ENCODE assay signal across 16 cellular contexts in the genomic region with DNA sequence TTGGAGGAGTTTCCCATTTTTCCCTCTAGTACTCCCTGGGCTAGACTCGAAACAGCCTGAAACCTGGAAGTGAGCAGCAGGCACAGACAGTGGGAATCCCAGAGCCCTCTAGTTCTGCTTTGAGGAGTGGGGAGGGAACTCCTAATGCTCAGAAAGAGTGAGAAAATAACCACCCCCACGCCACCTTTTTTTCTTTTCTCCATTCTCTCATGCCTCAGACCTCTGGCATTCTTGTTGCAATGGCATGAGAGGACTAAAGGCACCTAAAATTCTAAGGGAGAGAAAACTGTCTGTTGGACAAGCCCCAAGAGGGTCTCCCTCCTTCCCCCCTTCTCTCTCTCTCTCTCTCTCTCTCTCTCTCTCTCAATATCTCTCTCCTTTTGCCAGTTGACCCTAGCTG. TPM values are rescaled to one million over a fixed set of nuclear protein-coding genes. Genes with fewer than 3 reads are reported as not detected.
DNase-seq lines count a peak whose midpoint lies in the region; ATAC-seq and TF ChIP-seq lines count a peak whose summit lies in the region.
"Had no signal": no experiment of that assay in that cellular context is flagged by ENCODE, and none has a peak within 500 bp of the region (broad histone marks: within the 10 kb centered on the region; RNA-seq: fewer than 3 reads in every experiment).

No MANE protein-coding gene starts in this region.

- ATAC-seq in SK-N-SH treated with all-trans-retinoic acid at 6 μM for 48 hours (no peak; the same call in 2 of the 3 replicates), GM21528 (IDR thresholded peaks at IDR 0.05; ENCODE audit: low FRiP score, unreplicated experiment) (no peak)

- POLR2A ChIA-PET in SK-N-SH (lab: Yijun Ruan, JAX) = interaction anchor here (1.1 kb wide), 2 partner anchors 9 to 15 kb away, joined by 3 read pairs; partner anchors contain the start of gene IRF1

- no peak for TF ChIP-seq RAD21 in SK-N-SH (IDR thresholded peaks at IDR 0.05; ENCODE audit: low read length)

- intact Hi-C loops in vagina (cut with DNase I) = no loop called here

- no peaks in the 10 kb centered on the region for H3K79me2 ChIP-seq in SK-N-SH (ENCODE audit: insufficient read depth)

- no peaks in the 10 kb centered on the region for H3K9me2 ChIP-seq in SK-N-SH

- DNase-seq in SK-N-SH = no peak
- no peak for DNase-seq in brain microvascular endothelial cell
- peak; percentile 23 for DNase-seq in myocyte (ENCODE audit: low read depth)
- no peak for DNase-seq in vagina (ENCODE audit: extremely low spot score in 2 of 2)
- no peak for DNase-seq in kidney tubule cell (ENCODE audit: low spot score)
- no peak for DNase-seq in NCI-H345 treated with DMSO at 0.1 percent for 48 hours (lab: John Stamatoyannopoulos, UW; ENCODE audit: unreplicated experiment)
- DNase-seq: 8988T; activated CD4-positive, alpha-beta memory T cell treated with anti-CD3 and anti-CD28 coated beads, Interleukin-2, amount 10 ng/mL, durations not matched to agents 7 days and 5 days; CD4-positive, alpha-beta T cell; DND-41; NCI-H1048 had no signal

- no peaks in the 10 kb centered on the region for H4K20me1 ChIP-seq in SK-N-SH (ENCODE audit: insufficient read depth)

- CTCF ChIA-PET in SK-N-SH (lab: Yijun Ruan, JAX) = interaction anchor here (0.7 to 12.3 kb wide), 20 partner anchors 8 to 315 kb away, joined by 3 to 189 read pairs (median 3); partner anchors contain the start of genes IRF1 and P4HA2

- H3K4me2 ChIP-seq in SK-N-SH = peak overlapping the region; percentile 47; the same call in 1 of the 2 replicates

- 69% methylated on average over 2 of the region's 2 CpGs for WGBS in SK-N-SH (ENCODE audit: low lambda C conversion rate)

- TF ChIP-seq CTCF in SK-N-SH (IDR thresholded peaks at IDR 0.05) (no peak), brain microvascular endothelial cell (IDR thresholded peaks at IDR 0.05; ENCODE audit: low read depth, low read length, missing control alignments) (no peak), vagina (IDR thresholded peaks at IDR 0.05) (no peak)

- no peak for TF ChIP-seq EP300 in SK-N-SH (IDR thresholded peaks at IDR 0.05; ENCODE audit: borderline replicate concordance in 1 of 2, low read depth in 1 of 2, low read length in 1 of 2)

- H2AFZ ChIP-seq in SK-N-SH (ENCODE audit: low read depth) = 0 out of 2 replicates have a peak overlapping the region, but pooled peaks have one; percentile 52

- in situ Hi-C loops in brain microvascular endothelial cell (cut with HindIII; ENCODE audit: low pct_ligation_motif_present, low sequenced_read_pairs) = no loop called here

- no peaks in the 10 kb centered on the region; a peak in 1 of 4 replicates for H3K4me1 ChIP-seq in SK-N-SH (ENCODE audit: control insufficient read depth in 1 of 2, insufficient read depth in 2 of 2, low read depth in 1 of 2, low read length in 1 of 2)
- H3K4me1 ChIP-seq in vagina = peaks cover 12% of the 10 kb centered on the region

- peaks cover 10% of the 10 kb centered on the region for H3F3A ChIP-seq in SK-N-SH (replicated peaks; ENCODE audit: insufficient read depth)

- H3K27ac ChIP-seq in SK-N-SH (ENCODE audit: low read depth in 2 of 2, low read length in 1 of 2) (peak overlapping the region; percentile 3 to 52; a peak in 3 of 4 replicates), brain microvascular endothelial cell (peak overlapping the region; percentile 55), vagina (peak overlapping the region; percentile 44)

- TF ChIP-seq POLR2A in vagina (IDR thresholded peaks at IDR 0.05) = no peak

- H3K36me3 ChIP-seq in SK-N-SH (replicated peaks in 1 of 2; ENCODE audit: control insufficient read depth in 1 of 2, insufficient read depth in 2 of 2, low read length in 1 of 2) (no peaks in the 10 kb centered on the region), brain microvascular endothelial cell (replicated peaks) (no peaks in the 10 kb centered on the region), vagina (no peaks in the 10 kb centered on the region)

- H3K27me3 ChIP-seq in SK-N-SH (ENCODE audit: insufficient read depth) = no peaks in the 10 kb centered on the region
- H3K27me3 ChIP-seq in brain microvascular endothelial cell (replicated peaks) = no peaks in the 10 kb centered on the region
- H3K27me3 ChIP-seq in vagina = no peaks in the 10 kb centered on the region

- no peak overlapping the region for H3K9ac ChIP-seq in SK-N-SH

- H3K4me3 ChIP-seq in SK-N-SH (ENCODE audit: low read depth in 2 of 2, low read length in 1 of 2) (peak overlapping the region in 1 of 2 experiments; percentile 4; a peak in 1 of 4 replicates), brain microvascular endothelial cell (ENCODE audit: low read depth, low read length) (no peak overlapping the region), vagina (no peak overlapping the region)

- H3K9me3 ChIP-seq in SK-N-SH (0 out of 2 replicates have a peak, but pooled peaks cover 7% of the 10 kb centered on the region), vagina (no peaks in the 10 kb centered on the region)

TF ChIP-seq in SK-N-SH, 30 proteins besides CTCF, POLR2A, EP300 and RAD21 (continues in another document):
- TF ChIP-seq TAF1 (IDR thresholded peaks at IDR 0.05; ENCODE audit: borderline replicate concordance, low read depth, low read length) = no peak
- TF ChIP-seq, protein P1, sequence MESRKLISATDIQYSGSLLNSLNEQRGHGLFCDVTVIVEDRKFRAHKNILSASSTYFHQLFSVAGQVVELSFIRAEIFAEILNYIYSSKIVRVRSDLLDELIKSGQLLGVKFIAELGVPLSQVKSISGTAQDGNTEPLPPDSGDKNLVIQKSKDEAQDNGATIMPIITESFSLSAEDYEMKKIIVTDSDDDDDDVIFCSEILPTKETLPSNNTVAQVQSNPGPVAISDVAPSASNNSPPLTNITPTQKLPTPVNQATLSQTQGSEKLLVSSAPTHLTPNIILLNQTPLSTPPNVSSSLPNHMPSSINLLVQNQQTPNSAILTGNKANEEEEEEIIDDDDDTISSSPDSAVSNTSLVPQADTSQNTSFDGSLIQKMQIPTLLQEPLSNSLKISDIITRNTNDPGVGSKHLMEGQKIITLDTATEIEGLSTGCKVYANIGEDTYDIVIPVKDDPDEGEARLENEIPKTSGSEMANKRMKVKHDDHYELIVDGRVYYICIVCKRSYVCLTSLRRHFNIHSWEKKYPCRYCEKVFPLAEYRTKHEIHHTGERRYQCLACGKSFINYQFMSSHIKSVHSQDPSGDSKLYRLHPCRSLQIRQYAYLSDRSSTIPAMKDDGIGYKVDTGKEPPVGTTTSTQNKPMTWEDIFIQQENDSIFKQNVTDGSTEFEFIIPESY (IDR thresholded peaks at IDR 0.05; ENCODE audit: borderline replicate concordance, low read depth) = no peak
- TF ChIP-seq FOXJ3 (CRISPR knock-in tag; IDR thresholded peaks at IDR 0.05) = no peak
- no peak for TF ChIP-seq RXRA (IDR thresholded peaks at IDR 0.05; ENCODE audit: borderline replicate concordance, low read depth)
- TF ChIP-seq, protein P2, sequence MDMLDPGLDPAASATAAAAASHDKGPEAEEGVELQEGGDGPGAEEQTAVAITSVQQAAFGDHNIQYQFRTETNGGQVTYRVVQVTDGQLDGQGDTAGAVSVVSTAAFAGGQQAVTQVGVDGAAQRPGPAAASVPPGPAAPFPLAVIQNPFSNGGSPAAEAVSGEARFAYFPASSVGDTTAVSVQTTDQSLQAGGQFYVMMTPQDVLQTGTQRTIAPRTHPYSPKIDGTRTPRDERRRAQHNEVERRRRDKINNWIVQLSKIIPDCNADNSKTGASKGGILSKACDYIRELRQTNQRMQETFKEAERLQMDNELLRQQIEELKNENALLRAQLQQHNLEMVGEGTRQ (IDR thresholded peaks at IDR 0.05; ENCODE audit: borderline replicate concordance, low read depth, low read length) = no peak

TF ChIP-seq in SK-N-SH treated with all-trans-retinoic acid at 6 μM for 48 hours, 23 proteins besides CTCF, POLR2A, EP300 and RAD21:
- TF ChIP-seq RARB (CRISPR knock-in tag; IDR thresholded peaks at IDR 0.05) (no peak), GLIS3 (CRISPR knock-in tag; IDR thresholded peaks at IDR 0.05) (no peak), ARNTL (CRISPR knock-in tag; IDR thresholded peaks at IDR 0.05; ENCODE audit: borderline replicate concordance, low read depth) (no peak), ISL1 (CRISPR knock-in tag; IDR thresholded peaks at IDR 0.05) (no peak), OSR1 (CRISPR knock-in tag; IDR thresholded peaks at IDR 0.05) (no peak)
- TF ChIP-seq, protein P3, sequence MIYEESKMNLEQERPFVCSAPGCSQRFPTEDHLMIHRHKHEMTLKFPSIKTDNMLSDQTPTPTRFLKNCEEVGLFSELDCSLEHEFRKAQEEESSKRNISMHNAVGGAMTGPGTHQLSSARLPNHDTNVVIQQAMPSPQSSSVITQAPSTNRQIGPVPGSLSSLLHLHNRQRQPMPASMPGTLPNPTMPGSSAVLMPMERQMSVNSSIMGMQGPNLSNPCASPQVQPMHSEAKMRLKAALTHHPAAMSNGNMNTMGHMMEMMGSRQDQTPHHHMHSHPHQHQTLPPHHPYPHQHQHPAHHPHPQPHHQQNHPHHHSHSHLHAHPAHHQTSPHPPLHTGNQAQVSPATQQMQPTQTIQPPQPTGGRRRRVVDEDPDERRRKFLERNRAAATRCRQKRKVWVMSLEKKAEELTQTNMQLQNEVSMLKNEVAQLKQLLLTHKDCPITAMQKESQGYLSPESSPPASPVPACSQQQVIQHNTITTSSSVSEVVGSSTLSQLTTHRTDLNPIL (CRISPR knock-in tag; IDR thresholded peaks at IDR 0.05; ENCODE audit: low read depth) = no peak
TF ChIP-seq in SK-N-SH treated with all-trans-retinoic acid at 6 μM for 48 hours: peak in this region for 0.

RNA-seq across cellular contexts. Expression of gene IRF1, which starts 15.1 kb away (rescaled TPM):
- 13.8 and 15.2 TPM in 2 replicates for polyA plus RNA-seq in SK-N-SH (2012; rRNA removed)
- polyA plus RNA-seq in SK-N-SH (2012; cell fraction: cytosol; rRNA removed) = 9.0 and 11.2 TPM in 2 replicates
- 30.4 and 31.8 TPM in 2 replicates for polyA plus RNA-seq in SK-N-SH (2012; cell fraction: nucleus; rRNA removed)
- total RNA-seq in myocyte (9.8 and 11.7 TPM in 2 replicates), vagina (49.8 TPM)
- polyA plus RNA-seq in myocyte (2012) = 37.0 TPM

RNA-seq across cellular contexts. Expression of gene IL5, which starts 37.7 kb away (rescaled TPM):
- not detected in 2 replicates for polyA plus RNA-seq in SK-N-SH (2012; rRNA removed)
- not detected in 2 replicates for polyA plus RNA-seq in SK-N-SH (2012; cell fraction: cytosol; rRNA removed)
- polyA plus RNA-seq in SK-N-SH (2012; cell fraction: nucleus; rRNA removed) = not detected in 2 replicates
- total RNA-seq in myocyte = not detected in 2 replicates
- polyA plus RNA-seq in myocyte (2012) = not detected
- not detected for total RNA-seq in vagina
- total RNA-seq: CD4-positive, alpha-beta T cell; glomerular endothelial cell; RPMI7951; sciatic nerve had no signal

RNA-seq across cellular contexts. Expression of gene RAD50, which starts 51.1 kb away (rescaled TPM):
- polyA plus RNA-seq in SK-N-SH (2012; rRNA removed) = 20.0 and 25.7 TPM in 2 replicates
- polyA plus RNA-seq in SK-N-SH (2012; cell fraction: cytosol; rRNA removed) = 22.4 and 26.2 TPM in 2 replicates
- polyA plus RNA-seq in SK-N-SH (2012; cell fraction: nucleus; rRNA removed) = 23.3 and 36.5 TPM in 2 replicates
- total RNA-seq in myocyte = 21.0 and 25.9 TPM in 2 replicates
- polyA plus RNA-seq in myocyte (2012) = 9.9 TPM
- 29.0 TPM for total RNA-seq in vagina
